Comparison of ENCODE assay signal across 15 cellular contexts in genomic region chr17:78268960-78269892, GRCh38. TPM values are rescaled to one million over a fixed set of nuclear protein-coding genes. Genes with fewer than 3 reads are reported as not detected.
DNase-seq lines count a peak whose midpoint lies in the region; ATAC-seq and TF ChIP-seq lines count a peak whose summit lies in the region.
"Had no signal": no experiment of that assay in that cellular context is flagged by ENCODE, and none has a peak within 500 bp of the region (broad histone marks: within the 10 kb centered on the region; RNA-seq: fewer than 3 reads in every experiment).

No MANE protein-coding gene starts in this region.

- no TSS peak for BruUV-seq in IMR-90 (replicated peaks; lab: Mats Ljungman, UMichigan)

- no peak overlapping the region for H2BK15ac ChIP-seq in IMR-90 (ENCODE audit: low read depth, low read length)

- POLR2A ChIA-PET in IMR-90 (lab: Charles Lee; ENCODE audit: unreplicated experiment): no interaction called here

- no peak overlapping the region for H4K91ac ChIP-seq in IMR-90 (ENCODE audit: insufficient read depth, low read depth, low read length)

- WGBS in IMR-90 (ENCODE audit: extremely low coverage in 2 of 2, insufficient read length in 1 of 2), 2 experiments: 58% methylated on average over 8 of the region's 34 CpGs; no CpG with 5 or more reads in 1 of the 2 experiments

- H3K23ac ChIP-seq in IMR-90 (ENCODE audit: low read depth, low read length): no peak overlapping the region

- H3K56ac ChIP-seq in IMR-90 (ENCODE audit: extremely low read depth, insufficient read depth, low read length): no peak overlapping the region

- H3K9me3 ChIP-seq in IMR-90 (ENCODE audit: control insufficient read depth, insufficient read depth, low read length): peaks cover 5% of the 10 kb centered on the region
- no peaks in the 10 kb centered on the region for H3K9me3 ChIP-seq in colonic mucosa
- no peaks in the 10 kb centered on the region for H3K9me3 ChIP-seq in mucosa of descending colon
- H3K9me3 ChIP-seq: pancreas had no signal

- H2BK5ac ChIP-seq in IMR-90 (ENCODE audit: low read depth, low read length, poor library complexity, severe bottlenecking): no peak overlapping the region

- intact Hi-C loops in IMR-90 (cut with micrococcal nuclease) (no loop called here), colonic mucosa (cut with DNase I) (no loop called here), mucosa of descending colon (cut with DNase I, micrococcal nuclease) (no loop called here)

- H3K27ac ChIP-seq in IMR-90 (ENCODE audit: insufficient read depth, low read length) (no peak overlapping the region; the same call in 1 of the 2 replicates), colonic mucosa (no peak overlapping the region)
- H3K27ac ChIP-seq: pancreas had no signal

- H2AK5ac ChIP-seq in IMR-90 (ENCODE audit: low read depth, low read length): no peak overlapping the region

- H2BK120ac ChIP-seq in IMR-90 (ENCODE audit: low read depth, low read length): no peak overlapping the region

- H3K4me2 ChIP-seq in IMR-90 (ENCODE audit: low read depth, low read length): no peak overlapping the region; the same call in 1 of the 2 replicates

- H3K79me1 ChIP-seq in IMR-90 (ENCODE audit: low read depth in 1 of 2, low read length in 2 of 2): no peaks in the 10 kb centered on the region

- peaks cover 54% of the 10 kb centered on the region for H3K27me3 ChIP-seq in IMR-90 (ENCODE audit: control insufficient read depth, insufficient read depth, low read length)
- no peaks in the 10 kb centered on the region for H3K27me3 ChIP-seq in colonic mucosa
- H3K27me3 ChIP-seq: pancreas had no signal

- H2BK20ac ChIP-seq in IMR-90 (ENCODE audit: low read depth, low read length): no peak overlapping the region

- no peak for TF ChIP-seq RAD21 in IMR-90 (IDR thresholded peaks at IDR 0.05; ENCODE audit: low read length)

- no peak overlapping the region for H3K4ac ChIP-seq in IMR-90 (ENCODE audit: low read depth, low read length)

- ATAC-seq in IMR-90 (ENCODE audit: low read depth) (peak; percentile 56), mucosa of descending colon (peak; percentile 1)

- H3K36me3 ChIP-seq in IMR-90 (ENCODE audit: control insufficient read depth, insufficient read depth, low read length): no peaks in the 10 kb centered on the region
- no peaks in the 10 kb centered on the region for H3K36me3 ChIP-seq in colonic mucosa
- no peaks in the 10 kb centered on the region for H3K36me3 ChIP-seq in mucosa of descending colon (ENCODE audit: low read depth)
- H3K36me3 ChIP-seq: pancreas had no signal

- dilution Hi-C loops in IMR-90 (cut with HindIII; ENCODE audit: low sequenced_read_pairs, unreplicated experiment): no loop called here

- H3K18ac ChIP-seq in IMR-90 (ENCODE audit: low read depth, low read length): peak overlapping the region; percentile 54; the same call in 1 of the 2 replicates

- H4K8ac ChIP-seq in IMR-90 (ENCODE audit: low read depth in 2 of 2, low read length in 2 of 2): no peak overlapping the region

- DNase-seq in AG10803 (ENCODE audit: low read depth) (peak; percentile 18), IMR-90 (peak; percentile 11), colonic mucosa (peak; percentile 17), mucosa of descending colon (peak in 1 of 3 donors; percentile 27), anterior cingulate cortex (lab: John Stamatoyannopoulos, UW) (no peak), hepatic stellate cell (ENCODE audit: low spot score) (no peak), kidney tubule cell (ENCODE audit: low spot score) (no peak), SKM-1 (lab: John Stamatoyannopoulos, UW; ENCODE audit: unreplicated experiment) (no peak)
- DNase-seq: CD4-positive, CD25-positive, alpha-beta regulatory T cell; NCI-H510A treated with DMSO at 0.1 percent for 48 hours; substantia nigra had no signal

- no peaks in the 10 kb centered on the region for H3K9me1 ChIP-seq in IMR-90 (ENCODE audit: insufficient read depth, low read length)

- no peak overlapping the region; the same call in 1 of the 2 replicates for H4K5ac ChIP-seq in IMR-90 (ENCODE audit: low read depth, low read length)

- H3K4me1 ChIP-seq in IMR-90 (ENCODE audit: control insufficient read depth, insufficient read depth, low read length) (peaks cover 13% of the 10 kb centered on the region; the same call in 1 of the 2 replicates), colonic mucosa (no peaks in the 10 kb centered on the region), mucosa of descending colon (ENCODE audit: low read depth) (peaks cover 15% of the 10 kb centered on the region)

- H3K4me3 ChIP-seq in AG10803 (ENCODE audit: low read length): no peak overlapping the region
- H3K4me3 ChIP-seq in IMR-90 (ENCODE audit: insufficient read depth, low read depth, low read length): no peak overlapping the region
- H3K4me3 ChIP-seq in colonic mucosa: no peak overlapping the region
- no peak overlapping the region for H3K4me3 ChIP-seq in mucosa of descending colon
- H3K4me3 ChIP-seq: pancreas had no signal

- TF ChIP-seq CTCF in AG10803 (conservative IDR thresholded peaks at IDR 0.05; ENCODE audit: low read length): no peak
- TF ChIP-seq CTCF in IMR-90 (conservative IDR thresholded peaks at IDR 0.05; ENCODE audit: low read depth, low read length): no peak
- TF ChIP-seq CTCF in colonic mucosa (IDR thresholded peaks at IDR 0.05): no peak
- no peak for TF ChIP-seq CTCF in mucosa of descending colon (IDR thresholded peaks at IDR 0.05)

- in situ Hi-C loops in IMR-90 (cut with MboI; ENCODE audit: low sequenced_read_pairs): no loop called here

- no peak for TF ChIP-seq POLR2A in IMR-90 (IDR thresholded peaks at IDR 0.05; ENCODE audit: low read depth, low read length)

- no peaks in the 10 kb centered on the region for H4K20me1 ChIP-seq in IMR-90 (ENCODE audit: insufficient read depth, low read length)

- peak overlapping the region; percentile 56 for H2AFZ ChIP-seq in IMR-90 (replicated peaks; ENCODE audit: low read length, poor library complexity)

- CTCF ChIA-PET in IMR-90 (lab: Yijun Ruan, JAX): no interaction called here

- H2AK9ac ChIP-seq in IMR-90 (replicated peaks; ENCODE audit: low read depth, low read length, poor library complexity): peak overlapping the region; percentile 24

- no peak overlapping the region for H3K14ac ChIP-seq in IMR-90 (replicated peaks; ENCODE audit: low read depth, low read length)

- H3K9ac ChIP-seq in IMR-90 (ENCODE audit: low read depth, low read length) (no peak overlapping the region; the same call in 1 of the 2 replicates), colonic mucosa (ENCODE audit: low read depth in 2 of 2, low read length in 2 of 2) (peak overlapping the region in 1 of 2 donors; percentile 5)

TF ChIP-seq in IMR-90, 13 proteins besides CTCF, POLR2A, EP300 and RAD21:
- TF ChIP-seq FOS (IDR thresholded peaks at IDR 0.05; ENCODE audit: low read depth, low read length): no peak
- TF ChIP-seq SMC3 (IDR thresholded peaks at IDR 0.05; ENCODE audit: low read depth, low read length): no peak
- TF ChIP-seq ELK1 (IDR thresholded peaks at IDR 0.05; ENCODE audit: borderline replicate concordance, low read depth, low read length): no peak
- TF ChIP-seq USF2 (IDR thresholded peaks at IDR 0.05; ENCODE audit: low read depth, low read length): no peak
- TF ChIP-seq CHD1 (IDR thresholded peaks at IDR 0.05; ENCODE audit: low read depth, low read length): no peak
- TF ChIP-seq CEBPB (IDR thresholded peaks at IDR 0.05; ENCODE audit: low read depth, low read length): no peak
- no peak for TF ChIP-seq RFX5 (IDR thresholded peaks at IDR 0.05; ENCODE audit: low read depth, low read length)
- no peak for TF ChIP-seq RCOR1 (IDR thresholded peaks at IDR 0.05; ENCODE audit: insufficient replicate concordance, low read length)
- TF ChIP-seq MAZ (IDR thresholded peaks at IDR 0.05; ENCODE audit: borderline replicate concordance, low read depth, low read length): no peak

RNA-seq across cellular contexts. Expression of gene TMEM235, which starts 37.8 kb away (rescaled TPM):
- total RNA-seq in IMR-90 (2012; rRNA removed) (not detected in 2 replicates), colonic mucosa (not detected), mucosa of descending colon (not detected)
- not detected in 2 replicates for polyA plus RNA-seq in IMR-90 (2012; rRNA removed)
- polyA plus RNA-seq in IMR-90 (2012; cell fraction: cytosol; rRNA removed): not detected in 2 replicates
- polyA plus RNA-seq in IMR-90 (2012; cell fraction: nucleus; rRNA removed; ENCODE audit: low replicate concordance): not detected in 2 replicates
- total RNA-seq: activated CD8-positive, alpha-beta memory T cell treated with anti-CD3 and anti-CD28 coated beads for 36 hours; CD4-positive, CD25-positive, alpha-beta regulatory T cell; LHCN-M2; pancreas; T-helper 1 cell treated with Interleukin-12 subunit alpha and Interleukin-12 subunit beta and Interleukin-4 antibody, amounts not matched to agents 30 ng/mL and 1 ng/mL, for 36 hours had no signal
- polyA plus RNA-seq: CD4-positive, CD25-positive, alpha-beta regulatory T cell had no signal

RNA-seq across cellular contexts. Expression of gene BIRC5, which starts 55.2 kb away (rescaled TPM):
- total RNA-seq in IMR-90 (2012; rRNA removed) (52.7 and 53.6 TPM in 2 replicates), colonic mucosa (10 to 100 TPM; 15.2 to 77.1 TPM), mucosa of descending colon (10 to 100 TPM in 1 of 3 donors, 1 to 10 TPM in 2; 2.4 to 22.4 (median 4.7) TPM)
- polyA plus RNA-seq in IMR-90 (2012; rRNA removed): 16.6 and 19.5 TPM in 2 replicates
- 10.6 and 17.7 TPM in 2 replicates for polyA plus RNA-seq in IMR-90 (2012; cell fraction: cytosol; rRNA removed)
- polyA plus RNA-seq in IMR-90 (2012; cell fraction: nucleus; rRNA removed; ENCODE audit: low replicate concordance): 5.5 and 7.2 TPM in 2 replicates

Comparison
In these comparisons a context has a peak if more than half of its experiments do, and no peak if none do; other contexts are left out.
1. DNase-seq: peak in AG10803 (single experiment), IMR-90 (single experiment) and colonic mucosa (single experiment); none in anterior cingulate cortex (0 of 58), hepatic stellate cell (single experiment), kidney tubule cell (single experiment) and SKM-1 (single experiment).